ENCODE assay signal across 29 cellular contexts in genomic region chr15:95987299-95987698, GRCh38.
"Had no signal": no experiment of that assay in that cellular context is flagged by ENCODE, and none has a peak within 500 bp of the region (broad histone marks: within the 10 kb centered on the region; RNA-seq: fewer than 3 reads in every experiment).

No MANE protein-coding gene starts in this region.

- H3K27me3 ChIP-seq: colonic mucosa, gastroesophageal sphincter, heart left ventricle, hepatocyte, neural progenitor cell, right atrium auricular region, testis, tibial artery, upper lobe of left lung had no signal

- H3K4me1 ChIP-seq: colonic mucosa, gastroesophageal sphincter, prostate gland, right atrium auricular region, testis, upper lobe of left lung had no signal

- ATAC-seq: esophagus mucosa; gastroesophageal sphincter; heart left ventricle; left lobe of liver; naive thymus-derived CD4-positive, alpha-beta T cell; sciatic nerve; stimulated activated effector memory CD8-positive, alpha-beta T cell treated with anti-CD3 and anti-CD28 coated beads, Interleukin-12 subunit alpha, Interleukin-12 subunit beta, amount 100 ng/mL, for 72 hours; stimulated activated naive CD8-positive, alpha-beta T cell treated with anti-CD3 and anti-CD28 coated beads, Interleukin-15, Interleukin-2, amounts not matched to agents 100 U/mL and 50 U/mL, for 24 hours had no signal

- H3K27ac Mint-ChIP-seq: dendritic cell treated with granulocyte-macrophage colony-stimulating factor and Interleukin-4, amounts not matched to agents 40 ng/mL and 50 ng/mL, for 4 days; endodermal cell; stimulated activated effector memory CD8-positive, alpha-beta T cell treated with anti-CD3 and anti-CD28 coated beads, Interleukin-12 subunit alpha, Interleukin-12 subunit beta, amount 100 ng/mL, for 72 hours had no signal

- H3K4me3 Mint-ChIP-seq: dendritic cell treated with granulocyte-macrophage colony-stimulating factor and Interleukin-4, amounts not matched to agents 40 ng/mL and 50 ng/mL, for 4 days; endodermal cell; naive thymus-derived CD4-positive, alpha-beta T cell; neural progenitor cell; stimulated activated effector memory CD8-positive, alpha-beta T cell treated with anti-CD3 and anti-CD28 coated beads, Interleukin-12 subunit alpha, Interleukin-12 subunit beta, amount 100 ng/mL, for 72 hours had no signal

- H3K27ac ChIP-seq: colonic mucosa, epithelial cell of prostate, gastroesophageal sphincter, neural progenitor cell, prostate gland, right atrium auricular region, tibial artery, upper lobe of left lung had no signal

- H3K9me3 ChIP-seq: colonic mucosa, gastroesophageal sphincter, heart left ventricle, prostate gland, right atrium auricular region, testis, tibial artery, upper lobe of left lung had no signal

- H3K9ac ChIP-seq: neural progenitor cell had no signal

- H3K36me3 Mint-ChIP-seq: naive thymus-derived CD4-positive, alpha-beta T cell; neural progenitor cell had no signal

- H3K4me2 ChIP-seq: hepatocyte, neural progenitor cell, smooth muscle cell had no signal

- H3K36me3 ChIP-seq: colonic mucosa, gastroesophageal sphincter, heart left ventricle, neural progenitor cell, prostate gland, right atrium auricular region, tibial artery, upper lobe of left lung had no signal

- H3K27me3 Mint-ChIP-seq: dendritic cell treated with granulocyte-macrophage colony-stimulating factor and Interleukin-4, amounts not matched to agents 40 ng/mL and 50 ng/mL, for 4 days had no signal

- DNase-seq: colonic mucosa; effector CD8-positive, alpha-beta T cell; endodermal cell; foreskin fibroblast; heart left ventricle; kidney; midbrain; naive thymus-derived CD4-positive, alpha-beta T cell; nucleus accumbens; stimulated activated CD4-positive, alpha-beta T cell treated with anti-CD3 and anti-CD28 coated beads, Interleukin-12 subunit alpha, Interleukin-12 subunit beta, amount 100 ng/mL, for 4 hours; stimulated activated CD4-positive, alpha-beta T cell treated with anti-CD3 and anti-CD28 coated beads, Interleukin-1b, Interleukin-23, amount 100 ng/mL, for 48 hours; stimulated activated CD4-positive, alpha-beta T cell treated with anti-CD3 and anti-CD28 coated beads, Interleukin-4, amount 100 ng/mL, for 1 hour; stimulated activated naive CD8-positive, alpha-beta T cell treated with anti-CD3 and anti-CD28 coated beads, Interleukin-15, Interleukin-2, amounts not matched to agents 100 U/mL and 50 U/mL, for 24 hours; substantia nigra; testis; tibial artery; upper lobe of left lung had no signal

- H3K4me3 ChIP-seq: colonic mucosa, gastroesophageal sphincter, heart left ventricle, hepatocyte, neural progenitor cell, prostate gland, right atrium auricular region, smooth muscle cell, testis, tibial artery, upper lobe of left lung had no signal

- H3K9me3 Mint-ChIP-seq: dendritic cell treated with granulocyte-macrophage colony-stimulating factor and Interleukin-4, amounts not matched to agents 40 ng/mL and 50 ng/mL, for 4 days; endodermal cell; neural progenitor cell had no signal
